In genomic region chr3:57971975-57972374, GRCh38 we compare ENCODE assay signal across 18 cellular contexts. TPM values are rescaled to one million over a fixed set of nuclear protein-coding genes. Genes with fewer than 3 reads are reported as not detected.
DNase-seq lines count a peak whose midpoint lies in the region; ATAC-seq, FAIRE-seq and TF ChIP-seq lines count a peak whose summit lies in the region.
"Had no signal": no experiment of that assay in that cellular context is flagged by ENCODE, and none has a peak within 500 bp of the region (broad histone marks: within the 10 kb centered on the region; RNA-seq: fewer than 3 reads in every experiment).

No MANE protein-coding gene starts in this region.

- H3K36me3 Mint-ChIP-seq in endodermal cell (ENCODE audit: low read depth) = no peaks in the 10 kb centered on the region
- H3K36me3 Mint-ChIP-seq in nephron progenitor cell (ENCODE audit: low read depth) = no peaks in the 10 kb centered on the region
- H3K36me3 Mint-ChIP-seq: natural killer cell had no signal

- TF ChIP-seq POLR2A in HepG2 (IDR thresholded peaks at IDR 0.05; ENCODE audit: insufficient read depth in 1 of 2, low read depth in 2 of 2, low read length in 2 of 2) (no peak), right lobe of liver (IDR thresholded peaks at IDR 0.05) (no peak)

- no peak for TF ChIP-seq CTCF in HepG2 (CRISPR knock-in tag; IDR thresholded peaks at IDR 0.05)
- TF ChIP-seq CTCF in right lobe of liver (IDR thresholded peaks at IDR 0.05) = no peak
- no peak for TF ChIP-seq CTCF in endodermal cell (conservative IDR thresholded peaks at IDR 0.05)
- no peak for TF ChIP-seq CTCF in nephron progenitor cell (IDR thresholded peaks at IDR 0.05)

- no peak for FAIRE-seq in HepG2 (lab: Jason Lieb, UNC)

- in situ Hi-C loops in HepG2 (cut with HindIII; ENCODE audit: extremely low pct_ligation_motif_present, low pct_unique_long_range_greater_than_20kb) (no loop called here), HAP-1 (cut with MboI; ENCODE audit: low sequenced_read_pairs) (no loop called here)

- H3K27me3 ChIP-seq in HepG2 (ENCODE audit: control insufficient read depth in 1 of 2, insufficient read depth in 2 of 2, low read length in 2 of 2) = no peaks in the 10 kb centered on the region
- no peaks in the 10 kb centered on the region for H3K27me3 ChIP-seq in right lobe of liver
- H3K27me3 ChIP-seq in endodermal cell (ENCODE audit: control insufficient read depth, insufficient read depth, low read length, poor library complexity, severe bottlenecking) = no peaks in the 10 kb centered on the region
- H3K27me3 ChIP-seq in HAP-1 (ENCODE audit: low read depth) = no peaks in the 10 kb centered on the region

- POLR2A ChIA-PET in HepG2 (lab: Yijun Ruan, JAX) = no interaction called here

- no peaks in the 10 kb centered on the region for H3K79me2 ChIP-seq in HepG2 (ENCODE audit: insufficient read depth, low read length)

- no TSS peak for BruUV-seq in HepG2 (replicated peaks; lab: Mats Ljungman, UMichigan)

- no peak for ATAC-seq in HepG2
- no peak for ATAC-seq in right lobe of liver
- ATAC-seq: activated T-cell treated with anti-CD3 and anti-CD28 coated beads, Interleukin-2, amount 50 U/mL, for 4 hours; natural killer cell had no signal

- intact Hi-C loops in HepG2 (cut with micrococcal nuclease; ENCODE audit: unreplicated experiment) = loop anchor here (10.0 kb wide), 1 partner anchor 947 kb away; no protein-coding TSS in a partner anchor
- intact Hi-C loops in right lobe of liver (cut with DNase I) = no loop called here

- H3K27me3 Mint-ChIP-seq in endodermal cell (ENCODE audit: insufficient read depth) (no peaks in the 10 kb centered on the region), nephron progenitor cell (ENCODE audit: low read depth, poor library complexity) (no peaks in the 10 kb centered on the region)
- H3K27me3 Mint-ChIP-seq: activated CD4-positive, alpha-beta T cell treated with anti-CD3 and anti-CD28 coated beads, Interleukin-2, amount 10 ng/mL, durations not matched to agents 24 days and 14 days had no signal

- DNase-seq in HepG2 (ENCODE audit: low spot score) (no peak), right lobe of liver (no peak), endodermal cell (peak; percentile 52), nephron progenitor cell (no peak), SIG-M5 treated with dmso at 0.1 percent for 504 hours (lab: John Stamatoyannopoulos, UW; ENCODE audit: unreplicated experiment) (no peak), 8988T (no peak), NCI-H2171 treated with DMSO at 0.1 percent for 48 hours (lab: John Stamatoyannopoulos, UW) (no peak), HAP-1 (ENCODE audit: low spot score in 2 of 2) (no peak)
- DNase-seq: activated CD4-positive, alpha-beta T cell treated with anti-CD3 and anti-CD28 coated beads, Interleukin-2, amount 10 ng/mL, durations not matched to agents 24 days and 14 days; activated T-cell treated with anti-CD3 and anti-CD28 coated beads, Interleukin-2, amount 50 U/mL, for 4 hours; foreskin melanocyte; islet precursor cell; natural killer cell; NCI-H1105; NCI-H446 treated with DMSO at 0.1 percent for 48 hours; OCI-M1 had no signal

- WGBS in HepG2 (ENCODE audit: low lambda C conversion rate) = 29% methylated on average over 4 of the region's 4 CpGs
- 79% methylated on average over 4 of the region's 4 CpGs for WGBS in right lobe of liver (ENCODE audit: insufficient coverage, low coverage, low lambda C conversion rate, missing lambda C conversion rate)
- WGBS in endodermal cell (ENCODE audit: insufficient coverage in 1 of 2, insufficient read length in 1 of 2), 2 experiments = 97 to 100% methylated on average over 2 to 4 of the region's 4 CpGs

- H3K4me3 ChIP-seq in HepG2 (replicated peaks in 1 of 3; ENCODE audit: insufficient read depth in 1 of 3, low read depth in 2 of 3, low read length in 3 of 3) (no peak overlapping the region), right lobe of liver (no peak overlapping the region), endodermal cell (ENCODE audit: low read length) (no peak overlapping the region), HAP-1 (no peak overlapping the region)

- no peaks in the 10 kb centered on the region for H4K20me1 ChIP-seq in HepG2 (ENCODE audit: insufficient read depth, low read length)

- H3K4me1 Mint-ChIP-seq in endodermal cell (peaks cover 28% of the 10 kb centered on the region), nephron progenitor cell (peaks cover 53% of the 10 kb centered on the region)

- no peak overlapping the region for H3K4me3 Mint-ChIP-seq in endodermal cell
- no peak overlapping the region for H3K4me3 Mint-ChIP-seq in nephron progenitor cell
- H3K4me3 Mint-ChIP-seq: activated CD4-positive, alpha-beta T cell treated with anti-CD3 and anti-CD28 coated beads, Interleukin-2, amount 10 ng/mL, durations not matched to agents 24 days and 14 days; activated T-cell treated with anti-CD3 and anti-CD28 coated beads, Interleukin-2, amount 50 U/mL, for 4 hours; dendritic cell treated with granulocyte-macrophage colony-stimulating factor and Interleukin-4, amounts not matched to agents 40 ng/mL and 50 ng/mL, for 4 days; natural killer cell; T-helper 1 cell treated with Interleukin-12 subunit alpha and Interleukin-12 subunit beta and Interleukin-4 antibody, amounts not matched to agents 30 μg/mL and 1 μg/mL, for 36 hours had no signal

- H3K4me2 ChIP-seq in HepG2 (ENCODE audit: low read depth, low read length) = peak overlapping the region; percentile 18; the same call in 1 of the 2 replicates

- H2AFZ ChIP-seq in HepG2 (ENCODE audit: low read length) = no peak overlapping the region

- H3K27ac ChIP-seq in HepG2 (ENCODE audit: extremely low read length, insufficient read depth, low read length) (no peak overlapping the region), right lobe of liver (no peak overlapping the region), endodermal cell (ENCODE audit: low read depth, low read length) (no peak overlapping the region)

- no peak overlapping the region for H3K9ac ChIP-seq in HepG2 (ENCODE audit: insufficient read depth, low read depth, low read length)
- no peak overlapping the region for H3K9ac ChIP-seq in endodermal cell (ENCODE audit: extremely low read depth, low read length, poor library complexity, severe bottlenecking)

- no peaks in the 10 kb centered on the region for H3K36me3 ChIP-seq in HepG2 (replicated peaks in 1 of 2; ENCODE audit: control insufficient read depth in 1 of 2, insufficient read depth in 2 of 2, low read length in 2 of 2)
- H3K36me3 ChIP-seq in right lobe of liver = no peaks in the 10 kb centered on the region
- no peaks in the 10 kb centered on the region for H3K36me3 ChIP-seq in endodermal cell (ENCODE audit: control insufficient read depth, insufficient read depth, low read length)
- no peaks in the 10 kb centered on the region for H3K36me3 ChIP-seq in HAP-1 (replicated peaks)

- H3K27ac Mint-ChIP-seq in endodermal cell (peak overlapping the region; percentile 35), nephron progenitor cell (peak overlapping the region; percentile 94)
- H3K27ac Mint-ChIP-seq: activated CD4-positive, alpha-beta T cell treated with anti-CD3 and anti-CD28 coated beads, Interleukin-2, amount 10 ng/mL, durations not matched to agents 24 days and 14 days; dendritic cell treated with granulocyte-macrophage colony-stimulating factor and Interleukin-4, amounts not matched to agents 40 ng/mL and 50 ng/mL, for 4 days; natural killer cell; T-helper 1 cell treated with Interleukin-12 subunit alpha and Interleukin-12 subunit beta and Interleukin-4 antibody, amounts not matched to agents 30 μg/mL and 1 μg/mL, for 36 hours had no signal

- peaks cover 88% of the 10 kb centered on the region for H3K4me1 ChIP-seq in HepG2 (ENCODE audit: insufficient read depth, low read length)
- H3K4me1 ChIP-seq in right lobe of liver = no peaks in the 10 kb centered on the region
- H3K4me1 ChIP-seq in endodermal cell (ENCODE audit: control insufficient read depth, insufficient read depth, low read length) = peaks cover 6% of the 10 kb centered on the region
- no peaks in the 10 kb centered on the region for H3K4me1 ChIP-seq in HAP-1

- H3K9me3 ChIP-seq in HepG2 (ENCODE audit: low read length) (no peaks in the 10 kb centered on the region), right lobe of liver (no peaks in the 10 kb centered on the region), endodermal cell (ENCODE audit: control insufficient read depth, low read length) (no peaks in the 10 kb centered on the region), HAP-1 (no peaks in the 10 kb centered on the region)

- H3K9me3 Mint-ChIP-seq in endodermal cell (no peaks in the 10 kb centered on the region), nephron progenitor cell (no peaks in the 10 kb centered on the region)
- H3K9me3 Mint-ChIP-seq: activated CD4-positive, alpha-beta T cell treated with anti-CD3 and anti-CD28 coated beads, Interleukin-2, amount 10 ng/mL, durations not matched to agents 24 days and 14 days; activated T-cell treated with anti-CD3 and anti-CD28 coated beads, Interleukin-2, amount 50 U/mL, for 4 hours; dendritic cell treated with granulocyte-macrophage colony-stimulating factor and Interleukin-4, amounts not matched to agents 40 ng/mL and 50 ng/mL, for 4 days; natural killer cell; T-helper 1 cell treated with Interleukin-12 subunit alpha and Interleukin-12 subunit beta and Interleukin-4 antibody, amounts not matched to agents 30 μg/mL and 1 μg/mL, for 36 hours had no signal

- CTCF ChIA-PET in HepG2 (lab: Yijun Ruan, JAX; ENCODE audit: low intra/inter-chr PET ratio, low total read pairs) = no interaction called here

- TF ChIP-seq EP300 in HepG2 (IDR thresholded peaks at IDR 0.05; ENCODE audit: low read depth in 2 of 2, low read length in 2 of 2) (no peak), HepG2 (CRISPR knock-in tag; IDR thresholded peaks at IDR 0.05; ENCODE audit: borderline replicate concordance) (no peak)

- no peak for TF ChIP-seq RAD21 in HepG2 (CRISPR knock-in tag; IDR thresholded peaks at IDR 0.05)

RNA-seq across cellular contexts. Expression of gene FLNB, which starts 36.2 kb away (rescaled TPM):
- 48.8 and 130 TPM in 2 replicates for total RNA-seq in HepG2 (2016; rRNA removed; fragmentation: Illumina TruSeq; extraction: Trizol)
- 13.1 and 13.3 TPM in 2 replicates for total RNA-seq in HepG2 (2016; cell fraction: cytosol; rRNA removed; fragmentation: Illumina TruSeq; extraction: Trizol; ENCODE audit: low read depth)
- 39.2 and 136 TPM in 2 replicates for total RNA-seq in HepG2 (2016; cell fraction: insoluble cytoplasmic fraction; rRNA removed; fragmentation: Illumina TruSeq; extraction: Trizol)
- 18.9 and 22.5 TPM in 2 replicates for total RNA-seq in HepG2 (2016; cell fraction: membrane; rRNA removed; fragmentation: Illumina TruSeq; extraction: Trizol)
- 211 and 228 TPM in 2 replicates for total RNA-seq in HepG2 (2016; cell fraction: nucleus; rRNA removed; fragmentation: Illumina TruSeq; extraction: Trizol)
- 106 and 126 TPM in 2 replicates for polyA plus RNA-seq in HepG2 (2011; rRNA removed)
- 92.4 and 98.4 TPM in 2 replicates for polyA plus RNA-seq in HepG2 (2011; cell fraction: cytosol; rRNA removed)
- polyA plus RNA-seq in HepG2 (2011; cell fraction: nucleus; rRNA removed) = 739 and 796 TPM in 2 replicates
- 198 and 216 TPM in 2 replicates for polyA plus RNA-seq in HepG2 (2012)
- polyA plus RNA-seq in HepG2 (2016; cell fraction: cytosol; fragmentation: Illumina TruSeq; extraction: Trizol; ENCODE audit: low read depth) = 8.9 and 9.6 TPM in 2 replicates
- polyA plus RNA-seq in HepG2 (2016; cell fraction: insoluble cytoplasmic fraction; fragmentation: Illumina TruSeq; extraction: Trizol; ENCODE audit: low read depth) = 41.9 and 44.7 TPM in 2 replicates
- polyA plus RNA-seq in HepG2 (2016; cell fraction: membrane; fragmentation: Illumina TruSeq; extraction: Trizol; ENCODE audit: low read depth) = 15.4 and 16.3 TPM in 2 replicates
- polyA plus RNA-seq in HepG2 (2016; cell fraction: nucleus; fragmentation: Illumina TruSeq; extraction: Trizol; ENCODE audit: insufficient read depth, low read depth) = 270 and 279 TPM in 2 replicates
- 277 and 558 TPM in 2 replicates for polyA minus RNA-seq in HepG2 (2011; rRNA and poly(A)+ RNA removed; ENCODE audit: low replicate concordance)
- 259 and 274 TPM in 2 replicates for polyA minus RNA-seq in HepG2 (2011; cell fraction: cytosol; rRNA and poly(A)+ RNA removed)
- polyA minus RNA-seq in HepG2 (2011; cell fraction: nucleus; rRNA and poly(A)+ RNA removed) = 831 and 1,056 TPM in 2 replicates
- 100 to 1,000 TPM in 2 of 6 experiments, 10 to 100 TPM in 4; 48.4 to 109 (median 97.8) TPM for total RNA-seq in right lobe of liver
- total RNA-seq in endodermal cell = 100 to 1,000 TPM; 212 to 221 TPM
- 86.0 TPM for polyA plus RNA-seq in endodermal cell (2013, experiment 1 of 2)
- 96.0 TPM for polyA plus RNA-seq in endodermal cell (2013, experiment 2 of 2)
